Comparison of ENCODE assay signal across 8 cellular contexts in genomic region chr2:64768426-64769033, GRCh38.
A peak's percentile ranks its signal among the peaks of the same experiment; 100 is the strongest.
DNase-seq lines count a peak whose midpoint lies in the region; ATAC-seq and TF ChIP-seq lines count a peak whose summit lies in the region.

No MANE protein-coding gene starts in this region.

- H3K4me3 Mint-ChIP-seq in IgD-negative memory B cell, result peak overlapping the region; percentile 74 to 95 (median 92)

- peak overlapping the region; percentile 92 for H2BK15ac ChIP-seq in mesenchymal stem cell (ENCODE audit: low read depth, poor library complexity, severe bottlenecking)

- TF ChIP-seq CTCF in body of pancreas (IDR thresholded peaks at IDR 0.05), result no peak

- H3K79me1 ChIP-seq in mesenchymal stem cell (replicated peaks; ENCODE audit: low read length, poor library complexity, severe bottlenecking), result no peaks in the 10 kb centered on the region

- H3K4me1 Mint-ChIP-seq in IgD-negative memory B cell, result peaks cover 15 to 16% (median 15%) of the 10 kb centered on the region in 3 donors

- peak overlapping the region; percentile 98 for H2BK5ac ChIP-seq in mesenchymal stem cell (ENCODE audit: low read depth, low read length, poor library complexity, severe bottlenecking)

- H3K27me3 ChIP-seq in body of pancreas (no peaks in the 10 kb centered on the region), mesenchymal stem cell (ENCODE audit: control insufficient read depth in 1 of 2, insufficient read depth in 1 of 2, low read length in 2 of 2) (no peaks in the 10 kb centered on the region)

- peak overlapping the region in 1 of 2 experiments; percentile 65 for H2BK12ac ChIP-seq in mesenchymal stem cell (ENCODE audit: low read length in 2 of 2)

- no peak overlapping the region for H2BK120ac ChIP-seq in mesenchymal stem cell (ENCODE audit: low read depth, low read length)

- no peaks in the 10 kb centered on the region for H3K9me3 Mint-ChIP-seq in IgD-negative memory B cell

- no peaks in the 10 kb centered on the region for H3K36me3 Mint-ChIP-seq in IgD-negative memory B cell

- no peak for TF ChIP-seq POLR2A in body of pancreas (IDR thresholded peaks at IDR 0.05)

- no peak overlapping the region for H2AFZ ChIP-seq in mesenchymal stem cell (ENCODE audit: low read depth, low read length)

- H3K36me3 ChIP-seq in body of pancreas (replicated peaks in 1 of 2; ENCODE audit: insufficient read depth in 1 of 2, low read depth in 2 of 2) (no peaks in the 10 kb centered on the region), mesenchymal stem cell (ENCODE audit: control insufficient read depth in 1 of 2, insufficient read depth in 2 of 2, low read depth in 1 of 2, low read length in 2 of 2) (no peaks in the 10 kb centered on the region)

- H2AK5ac ChIP-seq in mesenchymal stem cell (ENCODE audit: low read length, severe bottlenecking), result no peak overlapping the region

- H4K8ac ChIP-seq in mesenchymal stem cell (ENCODE audit: low read length), result peak overlapping the region; percentile 95

- peak overlapping the region in 1 of 2 experiments; percentile 14 for H3K23ac ChIP-seq in mesenchymal stem cell (ENCODE audit: low read length in 2 of 2)

- H3K9me3 ChIP-seq in body of pancreas (no peaks in the 10 kb centered on the region), mesenchymal stem cell (ENCODE audit: control insufficient read depth, low read length) (no peaks in the 10 kb centered on the region)

- peak overlapping the region; percentile 87 for H3K4me2 ChIP-seq in mesenchymal stem cell (ENCODE audit: low read length, poor library complexity, severe bottlenecking)

- no peaks in the 10 kb centered on the region for H3K27me3 Mint-ChIP-seq in IgD-negative memory B cell

- peak overlapping the region; percentile 90 to 97 for H3K18ac ChIP-seq in mesenchymal stem cell (ENCODE audit: low read depth in 1 of 2, low read length in 2 of 2)

- H4K91ac ChIP-seq in mesenchymal stem cell (ENCODE audit: low read length), result peak overlapping the region; percentile 96

- ATAC-seq in body of pancreas (no peak), GM21737 (IDR thresholded peaks at IDR 0.05; ENCODE audit: unreplicated experiment) (no peak)

- intact Hi-C loops in body of pancreas (cut with DNase I), result no loop called here

- H3K4me1 ChIP-seq in body of pancreas, result peaks cover 14% of the 10 kb centered on the region
- H3K4me1 ChIP-seq in mesenchymal stem cell (ENCODE audit: control insufficient read depth, insufficient read depth, low read depth, low read length), result peaks cover 3% of the 10 kb centered on the region

- peak overlapping the region; percentile 55 to 58 for H3K4me3 ChIP-seq in body of pancreas
- H3K4me3 ChIP-seq in mesenchymal stem cell (ENCODE audit: insufficient read depth in 1 of 2, low read depth in 1 of 2, low read length in 2 of 2), result peak overlapping the region; percentile 76

- H3K27ac ChIP-seq in body of pancreas (peak overlapping the region; percentile 82 to 98 (median 92)), mesenchymal stem cell (ENCODE audit: low read length, poor library complexity, severe bottlenecking) (peak overlapping the region; percentile 69)

- peak overlapping the region; percentile 47 to 78 (median 47) for H3K27ac Mint-ChIP-seq in IgD-negative memory B cell

- H3K4ac ChIP-seq in mesenchymal stem cell (ENCODE audit: low read depth in 1 of 2, low read length in 2 of 2), result peak overlapping the region; percentile 88 to 97

- DNase-seq in AML-193 (lab: John Stamatoyannopoulos, UW), result peak; percentile 25 to 35
- DNase-seq in body of pancreas, result no peak
- DNase-seq in mesenchymal stem cell, result peak; percentile 47
- DNase-seq in HK-2 (ENCODE audit: unreplicated experiment), result no peak
- DNase-seq in activated CD4-positive, alpha-beta T cell treated with anti-CD3 and anti-CD28 coated beads, Interleukin-2, amount 50 U/mL, for 1 hour, result no peak
- no peak for DNase-seq in NCI-H226

- H3K9ac ChIP-seq in mesenchymal stem cell (ENCODE audit: low read length), result peak overlapping the region; percentile 97

- no peak overlapping the region for H3K14ac ChIP-seq in mesenchymal stem cell (ENCODE audit: low read length in 2 of 2)

- 31 to 35% methylated on average over 8 of the region's 8 CpGs for WGBS in body of pancreas, 2 donors
- 61% methylated on average over 5 of the region's 8 CpGs for WGBS in mesenchymal stem cell

Comparison
In these comparisons a context has a peak if more than half of its experiments do, and no peak if none do; other contexts are left out.
1. DNase-seq: peak in AML-193 (2 of 2) and mesenchymal stem cell (single experiment); none in body of pancreas (0 of 4), HK-2 (single experiment), activated CD4-positive, alpha-beta T cell treated with anti-CD3 and anti-CD28 coated beads, Interleukin-2, amount 50 U/mL, for 1 hour (single experiment) and NCI-H226 (single experiment).